12 cellular contexts compared by ENCODE assay signal in genomic region chr11:61083601-61084147, GRCh38. TPM values are rescaled to one million over a fixed set of nuclear protein-coding genes. Genes with fewer than 3 reads are reported as not detected.
DNase-seq lines count a peak whose midpoint lies in the region; ATAC-seq lines count a peak whose summit lies in the region.
"Had no signal": no experiment of that assay in that cellular context is flagged by ENCODE, and none has a peak within 500 bp of the region (broad histone marks: within the 10 kb centered on the region; RNA-seq: fewer than 3 reads in every experiment).

No MANE protein-coding gene starts in this region.

- no peaks in the 10 kb centered on the region for H3K27me3 Mint-ChIP-seq in activated T-cell treated with anti-CD3 and anti-CD28 coated beads, Interleukin-2, amount 50 U/mL, for 4 hours (ENCODE audit: low read depth)
- H3K27me3 Mint-ChIP-seq in effector memory CD8-positive, alpha-beta T cell: no peaks in the 10 kb centered on the region

- no peaks in the 10 kb centered on the region for H3K9me3 ChIP-seq in thymus (ENCODE audit: control insufficient read depth)
- H3K9me3 ChIP-seq: suprapubic skin had no signal

- no peaks in the 10 kb centered on the region for H3K36me3 ChIP-seq in thymus (ENCODE audit: control insufficient read depth, insufficient read depth)
- H3K36me3 ChIP-seq: suprapubic skin had no signal

- DNase-seq in activated gamma-delta T cell treated with Interleukin-2 at 50 U/mL for 16 hours (peak; percentile 42), activated gamma-delta T cell (lab: John Stamatoyannopoulos, UW) (no peak), T1000 (lab: John Stamatoyannopoulos, UW) (no peak), NOMO-1 (lab: John Stamatoyannopoulos, UW; ENCODE audit: unreplicated experiment in 2 of 2) (no peak)
- peak; percentile 43 for DNase-seq in activated T-cell treated with anti-CD3 and anti-CD28 coated beads, Interleukin-2, amount 50 U/mL, for 4 hours
- peak; percentile 45 to 72 (median 47) for DNase-seq in effector memory CD8-positive, alpha-beta T cell
- DNase-seq: head of caudate nucleus, NCI-H1436 treated with DMSO at 0.1 percent for 48 hours had no signal

- 92% methylated on average over 13 of the region's 13 CpGs for WGBS in thymus

- H3K27ac ChIP-seq in thymus (ENCODE audit: low read depth): peak overlapping the region; percentile 67
- H3K27ac ChIP-seq: suprapubic skin had no signal

- no peaks in the 10 kb centered on the region for H3K27me3 ChIP-seq in thymus (ENCODE audit: control insufficient read depth, insufficient read depth)

- H3K9me3 Mint-ChIP-seq in activated T-cell treated with anti-CD3 and anti-CD28 coated beads, Interleukin-2, amount 50 U/mL, for 4 hours: no peaks in the 10 kb centered on the region
- H3K9me3 Mint-ChIP-seq in effector memory CD8-positive, alpha-beta T cell: peaks cover 0 to 3% of the 10 kb centered on the region in 2 donors

- H3K36me3 Mint-ChIP-seq in activated T-cell treated with anti-CD3 and anti-CD28 coated beads, Interleukin-2, amount 50 U/mL, for 4 hours (ENCODE audit: insufficient read depth): peaks cover 7% of the 10 kb centered on the region
- peaks cover 6% of the 10 kb centered on the region for H3K36me3 Mint-ChIP-seq in effector memory CD8-positive, alpha-beta T cell (ENCODE audit: insufficient read depth)

- peaks cover 58% of the 10 kb centered on the region for H3K4me1 Mint-ChIP-seq in activated T-cell treated with anti-CD3 and anti-CD28 coated beads, Interleukin-2, amount 50 U/mL, for 4 hours (ENCODE audit: low read depth)
- peaks cover 19 to 26% of the 10 kb centered on the region in 2 donors for H3K4me1 Mint-ChIP-seq in effector memory CD8-positive, alpha-beta T cell (ENCODE audit: low read depth in 2 of 2)

- no peak overlapping the region for H3K4me3 ChIP-seq in thymus (ENCODE audit: low read length)
- H3K4me3 ChIP-seq: suprapubic skin had no signal

- H3K4me3 Mint-ChIP-seq in activated T-cell treated with anti-CD3 and anti-CD28 coated beads, Interleukin-2, amount 50 U/mL, for 4 hours: peak overlapping the region; percentile 62
- peak overlapping the region; percentile 71 to 78 for H3K4me3 Mint-ChIP-seq in effector memory CD8-positive, alpha-beta T cell

- H3K27ac Mint-ChIP-seq in effector memory CD8-positive, alpha-beta T cell: peak overlapping the region; percentile 89 to 95

- ATAC-seq in activated T-cell treated with anti-CD3 and anti-CD28 coated beads, Interleukin-2, amount 50 U/mL, for 4 hours: peak; percentile 63 to 65
- ATAC-seq in effector memory CD8-positive, alpha-beta T cell (replicated peaks): peak; percentile 89
- no peak for ATAC-seq in HG03108 (IDR thresholded peaks at IDR 0.05; ENCODE audit: unreplicated experiment)

- peaks cover 6% of the 10 kb centered on the region for H3K4me1 ChIP-seq in thymus (ENCODE audit: control insufficient read depth, insufficient read depth, low read length)

RNA-seq across cellular contexts. Expression of gene CD5, which starts 18.6 kb away (rescaled TPM):
- total RNA-seq in activated T-cell treated with anti-CD3 and anti-CD28 coated beads, Interleukin-2, amount 50 U/mL, for 4 hours: 100 to 1,000 TPM; 318 to 420 (median 359) TPM
- polyA plus RNA-seq in thymus: 40.5 TPM
- total RNA-seq: A673 had no signal

Comparison
In these comparisons a context has a peak if more than half of its experiments do, and no peak if none do; other contexts are left out.
1. DNase-seq: peak in activated gamma-delta T cell treated with Interleukin-2 at 50 U/mL for 16 hours (single experiment), activated T-cell treated with anti-CD3 and anti-CD28 coated beads, Interleukin-2, amount 50 U/mL, for 4 hours (single experiment) and effector memory CD8-positive, alpha-beta T cell (3 of 3); none in activated gamma-delta T cell (single experiment), T1000 (single experiment) and NOMO-1 (0 of 2).